ENCODE assay signal across 22 cellular contexts in the genomic region with DNA sequence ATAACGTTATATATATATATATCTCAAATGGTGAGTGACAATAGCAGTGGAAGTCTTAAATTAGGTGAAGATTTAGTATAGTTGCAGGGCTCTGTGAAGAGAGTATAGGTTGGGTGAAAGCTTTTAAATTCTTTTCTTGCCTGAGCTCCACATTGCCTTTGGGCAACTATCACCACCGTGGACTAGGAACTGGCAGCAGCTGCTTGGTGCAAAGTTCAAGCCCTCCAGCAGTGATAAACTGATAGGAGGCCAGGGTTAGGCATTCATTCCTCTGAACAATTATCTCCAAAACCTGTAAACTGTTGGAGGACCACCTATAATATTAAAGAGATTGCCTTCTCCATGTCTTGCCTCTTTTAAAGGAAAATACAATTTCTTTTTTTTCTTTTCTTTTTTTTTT.
A peak's percentile ranks its signal among the peaks of the same experiment; 100 is the strongest.
DNase-seq lines count a peak whose midpoint lies in the region; ATAC-seq, FAIRE-seq and TF ChIP-seq lines count a peak whose summit lies in the region.
"Had no signal": no experiment of that assay in that cellular context is flagged by ENCODE, and none has a peak within 500 bp of the region (broad histone marks: within the 10 kb centered on the region; RNA-seq: fewer than 3 reads in every experiment).

No MANE protein-coding gene starts in this region.

- no peak overlapping the region for H2AFZ ChIP-seq in HepG2 (ENCODE audit: low read length)

- H4K20me1 ChIP-seq in HepG2 (ENCODE audit: insufficient read depth, low read length) = no peaks in the 10 kb centered on the region
- H4K20me1 ChIP-seq: BLaER1 treated with 17β-estradiol and CSF1 and Interleukin-3, amounts not matched to agents 10 nM and 100 nM had no signal

- H3K27me3 ChIP-seq in HepG2 (ENCODE audit: control insufficient read depth in 1 of 2, insufficient read depth in 2 of 2, low read length in 2 of 2) (no peaks in the 10 kb centered on the region), right lobe of liver (no peaks in the 10 kb centered on the region)
- H3K27me3 ChIP-seq: BLaER1 treated with 17β-estradiol and CSF1 and Interleukin-3, amounts not matched to agents 10 nM and 100 nM had no signal

- TF ChIP-seq POLR2A in HepG2 (IDR thresholded peaks at IDR 0.05; ENCODE audit: insufficient read depth in 1 of 2, low read depth in 2 of 2, low read length in 2 of 2) (no peak), right lobe of liver (IDR thresholded peaks at IDR 0.05) (no peak)

- TF ChIP-seq EP300 in HepG2 (IDR thresholded peaks at IDR 0.05; ENCODE audit: low read depth in 2 of 2, low read length in 2 of 2) = no peak
- no peak for TF ChIP-seq EP300 in HepG2 (CRISPR knock-in tag; IDR thresholded peaks at IDR 0.05; ENCODE audit: borderline replicate concordance)

- H3K9me3 ChIP-seq in HepG2 (ENCODE audit: low read length) (no peaks in the 10 kb centered on the region), right lobe of liver (no peaks in the 10 kb centered on the region)
- H3K9me3 ChIP-seq: A549; BLaER1 treated with 17β-estradiol and CSF1 and Interleukin-3, amounts not matched to agents 10 nM and 100 nM had no signal

- H3K27ac ChIP-seq in HepG2 (ENCODE audit: extremely low read length, insufficient read depth, low read length) (no peak overlapping the region), right lobe of liver (no peak overlapping the region)
- H3K27ac ChIP-seq: 22Rv1; A549; BLaER1 treated with 17β-estradiol and CSF1 and Interleukin-3, amounts not matched to agents 10 nM and 100 nM; C4-2B had no signal

- 31% methylated on average over 2 of the region's 2 CpGs for WGBS in HepG2 (ENCODE audit: low lambda C conversion rate)
- 78% methylated on average over 1 of the region's 2 CpGs for WGBS in right lobe of liver (ENCODE audit: insufficient coverage, low coverage, low lambda C conversion rate, missing lambda C conversion rate)

- H3K4me1 ChIP-seq in HepG2 (ENCODE audit: insufficient read depth, low read length) (no peaks in the 10 kb centered on the region), right lobe of liver (no peaks in the 10 kb centered on the region)
- H3K4me1 ChIP-seq: A549 had no signal

- CTCF ChIA-PET in HepG2 (lab: Yijun Ruan, JAX; ENCODE audit: low intra/inter-chr PET ratio, low total read pairs) (no interaction called here), GM10248 (lab: Yijun Ruan, JAX) (no interaction called here)

- POLR2A ChIA-PET in HepG2 (lab: Yijun Ruan, JAX) (no interaction called here), GM10248 (lab: Yijun Ruan, JAX) (no interaction called here)

- no peak overlapping the region for H3K9ac ChIP-seq in HepG2 (ENCODE audit: insufficient read depth, low read depth, low read length)
- H3K9ac ChIP-seq: BLaER1 treated with 17β-estradiol and CSF1 and Interleukin-3, amounts not matched to agents 10 nM and 100 nM had no signal

- TF ChIP-seq CTCF in HepG2 (CRISPR knock-in tag; IDR thresholded peaks at IDR 0.05) = no peak
- no peak for TF ChIP-seq CTCF in right lobe of liver (IDR thresholded peaks at IDR 0.05)
- TF ChIP-seq CTCF in GM10248 (IDR thresholded peaks at IDR 0.05; ENCODE audit: control extremely low read depth, extremely low read depth, low read depth, missing control alignments) = no peak

- no peak for FAIRE-seq in HepG2 (lab: Jason Lieb, UNC)
- FAIRE-seq: A549, GM12891, GM19239 had no signal

- in situ Hi-C loops in HepG2 (cut with HindIII; ENCODE audit: extremely low pct_ligation_motif_present, low pct_unique_long_range_greater_than_20kb) = no loop called here
- in situ Hi-C loops in G401 (cut with HindIII; ENCODE audit: low sequenced_read_pairs) = no loop called here

- no peak for TF ChIP-seq RAD21 in HepG2 (CRISPR knock-in tag; IDR thresholded peaks at IDR 0.05)

- ATAC-seq in HepG2 (no peak), right lobe of liver (no peak)
- ATAC-seq: A549 had no signal

- intact Hi-C loops in HepG2 (cut with micrococcal nuclease; ENCODE audit: unreplicated experiment) = no loop called here
- intact Hi-C loops in right lobe of liver (cut with DNase I) = no loop called here

- no peaks in the 10 kb centered on the region for H3K79me2 ChIP-seq in HepG2 (ENCODE audit: insufficient read depth, low read length)

- BruUV-seq in HepG2 (replicated peaks; lab: Mats Ljungman, UMichigan) = no TSS peak

- no peak overlapping the region for H3K4me3 ChIP-seq in HepG2 (replicated peaks in 1 of 3; ENCODE audit: insufficient read depth in 1 of 3, low read depth in 2 of 3, low read length in 3 of 3)
- H3K4me3 ChIP-seq in right lobe of liver = no peak overlapping the region
- H3K4me3 ChIP-seq: A549; BLaER1 treated with 17β-estradiol and CSF1 and Interleukin-3, amounts not matched to agents 10 nM and 100 nM had no signal

- H3K36me3 ChIP-seq in HepG2 (replicated peaks in 1 of 2; ENCODE audit: control insufficient read depth in 1 of 2, insufficient read depth in 2 of 2, low read length in 2 of 2) (no peaks in the 10 kb centered on the region), right lobe of liver (no peaks in the 10 kb centered on the region)
- H3K36me3 ChIP-seq: BLaER1 treated with 17β-estradiol and CSF1 and Interleukin-3, amounts not matched to agents 10 nM and 100 nM had no signal

- H3K4me2 ChIP-seq in HepG2 (ENCODE audit: low read depth, low read length) = no peak overlapping the region
- H3K4me2 ChIP-seq: A549; BLaER1 treated with 17β-estradiol and CSF1 and Interleukin-3, amounts not matched to agents 10 nM and 100 nM had no signal

- peak; percentile 2 for DNase-seq in HepG2 (ENCODE audit: low spot score)
- no peak for DNase-seq in right lobe of liver
- peak; percentile 6 for DNase-seq in HuH-7 (ENCODE audit: low spot score)
- no peak for DNase-seq in GM10248 (ENCODE audit: extremely low spot score)
- DNase-seq in G401 (ENCODE audit: low spot score) = no peak
- DNase-seq: AML-193; CD4-positive, alpha-beta memory T cell; CD4-positive, CD25-positive, alpha-beta regulatory T cell; CD8-positive, alpha-beta memory T cell; DMS 273 treated with DMSO at 0.1 percent for 48 hours; DMS153; DMS53; DMS79; DND-41; EL; GDM1 had no signal

TF ChIP-seq in HepG2, 621 proteins besides CTCF, POLR2A, EP300 and RAD21:
- no peak for TF ChIP-seq GTF2F1 (IDR thresholded peaks at IDR 0.05; ENCODE audit: low read length)
TF ChIP-seq in HepG2: peak in this region for 0.

Comparison
In these comparisons a context has a peak if more than half of its experiments do, and no peak if none do; other contexts are left out.
1. DNase-seq: peak in HepG2 (single experiment) and HuH-7 (single experiment); none in right lobe of liver (0 of 3), GM10248 (single experiment) and G401 (single experiment).